Comparison of ENCODE assay signal across 9 cellular contexts in the genomic region with DNA sequence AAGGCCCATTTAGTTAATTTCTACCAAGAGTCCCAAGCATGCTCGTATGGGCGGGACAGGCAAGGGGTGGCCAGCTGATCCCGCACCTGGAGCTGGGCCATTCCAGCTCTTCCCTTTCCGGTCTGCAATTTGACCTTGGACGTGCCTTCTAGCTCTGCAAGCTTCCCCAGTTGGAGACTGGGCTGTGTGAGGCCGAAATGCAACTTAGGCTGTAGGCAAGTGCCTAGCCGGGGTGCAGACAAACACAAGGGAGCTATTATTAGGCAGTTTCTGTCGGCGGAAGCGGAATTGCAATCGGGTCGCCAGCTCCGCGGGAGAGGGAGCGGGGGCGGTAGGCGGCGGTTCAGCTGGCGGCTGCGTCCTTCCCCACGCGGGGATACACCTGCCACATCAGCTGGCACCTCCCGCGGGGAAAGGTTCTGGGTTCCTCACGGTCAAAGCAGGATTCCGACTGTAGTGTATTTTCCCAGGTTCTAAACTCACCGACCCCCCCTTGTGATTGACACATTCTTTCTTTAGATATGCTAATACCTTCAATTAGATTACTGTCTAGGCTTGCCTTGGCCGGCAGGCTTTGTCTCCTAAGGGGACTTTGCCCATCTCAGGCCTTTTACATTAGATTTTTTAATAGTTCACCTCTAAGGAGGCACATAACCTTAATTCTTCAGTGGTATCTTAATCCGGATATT. TPM values are rescaled to one million over a fixed set of nuclear protein-coding genes. Genes with fewer than 3 reads are reported as not detected.
DNase-seq lines count a peak whose midpoint lies in the region; ATAC-seq, FAIRE-seq and TF ChIP-seq lines count a peak whose summit lies in the region.
"Had no signal": no experiment of that assay in that cellular context is flagged by ENCODE, and none has a peak within 500 bp of the region (broad histone marks: within the 10 kb centered on the region; RNA-seq: fewer than 3 reads in every experiment).

No MANE protein-coding gene starts in this region.

- TF ChIP-seq CTCF in WTC11 (IDR thresholded peaks at IDR 0.05) = no peak
- TF ChIP-seq CTCF in progenitor cell of endocrine pancreas (IDR thresholded peaks at IDR 0.05; ENCODE audit: unreplicated experiment) = no peak

- H3K27me3 Mint-ChIP-seq in WTC11 (ENCODE audit: low read depth) (no peaks in the 10 kb centered on the region), progenitor cell of endocrine pancreas (peaks cover 16% of the 10 kb centered on the region)

- H3K27me3 ChIP-seq in right cardiac atrium (ENCODE audit: control insufficient read depth, insufficient read depth) = no peaks in the 10 kb centered on the region

- no peaks in the 10 kb centered on the region for H3K4me1 ChIP-seq in right cardiac atrium (ENCODE audit: control insufficient read depth, insufficient read depth, low read length)

- intact Hi-C loops in right cardiac atrium (cut with DNase I) = loop anchor here in 2 of 4 donors (10.0 kb wide), 1 partner anchor 53 kb away; no protein-coding TSS in a partner anchor

- CTCF ChIA-PET in WTC11 (lab: Charles Lee) = interaction anchor here (1.0 to 2.6 kb wide), 8 partner anchors 9 to 223 kb away, joined by 3 to 19 read pairs (median 5); a partner anchor contains a TSS

- no peaks in the 10 kb centered on the region for H3K9me3 ChIP-seq in right cardiac atrium (ENCODE audit: control insufficient read depth, low read length)

- POLR2A ChIA-PET in WTC11 (lab: Charles Lee) = interaction anchor here (0.7 to 2.7 kb wide), 11 partner anchors 9 to 177 kb away, joined by 3 to 45 read pairs (median 7); a partner anchor contains a TSS

- H3K4me1 Mint-ChIP-seq in WTC11 (peaks cover 91% of the 10 kb centered on the region), progenitor cell of endocrine pancreas (ENCODE audit: low read depth) (peaks cover 24% of the 10 kb centered on the region)

- no peak for DNase-seq in GM12891 (ENCODE audit: insufficient read length, low spot score)
- DNase-seq in WTC11 (ENCODE audit: low spot score) = peak; percentile 96
- DNase-seq in right cardiac atrium = peak; percentile 27 to 76 (median 74)
- no peak for DNase-seq in progenitor cell of endocrine pancreas (ENCODE audit: low spot score, unreplicated experiment)
- no peak for DNase-seq in DMS79 (lab: John Stamatoyannopoulos, UW)
- no peak for DNase-seq in DMS79 treated with DMSO at 0.1 percent for 48 hours (lab: John Stamatoyannopoulos, UW)
- DNase-seq in activated CD8-positive, alpha-beta memory T cell treated with anti-CD3 and anti-CD28 coated beads, Interleukin-2, amount 50 U/mL, for 48 hours = no peak
- DNase-seq: NCI-H187 had no signal

- H3K4me3 Mint-ChIP-seq in WTC11 (peak overlapping the region; percentile 56), progenitor cell of endocrine pancreas (ENCODE audit: low read depth) (peak overlapping the region; percentile 73)

- peak overlapping the region; percentile 49 for H3K27ac ChIP-seq in right cardiac atrium (ENCODE audit: low read length)

- no peaks in the 10 kb centered on the region; the same call in 1 of the 2 replicates for H3K9me3 Mint-ChIP-seq in WTC11
- no peaks in the 10 kb centered on the region for H3K9me3 Mint-ChIP-seq in progenitor cell of endocrine pancreas (ENCODE audit: low read depth)

- peak; percentile 81 for FAIRE-seq in GM12891 (lab: Jason Lieb, UNC)

- no peak for TF ChIP-seq POLR2A in GM12891 (IDR thresholded peaks at IDR 0.05; ENCODE audit: low read depth, low read length)

- 21% methylated on average over 29 of the region's 29 CpGs for WGBS in right cardiac atrium

- ATAC-seq in WTC11 (peak; percentile 72), right cardiac atrium (peak; percentile 50 to 64), GM18867 (IDR thresholded peaks at IDR 0.05; ENCODE audit: unreplicated experiment) (no peak)

- H3K27ac Mint-ChIP-seq in WTC11 = peak overlapping the region; percentile 99
- H3K27ac Mint-ChIP-seq in progenitor cell of endocrine pancreas = peak overlapping the region; percentile 90

- peak overlapping the region; percentile 47 for H3K4me3 ChIP-seq in right cardiac atrium (ENCODE audit: low read length)

- H3K36me3 Mint-ChIP-seq in WTC11 (no peaks in the 10 kb centered on the region), progenitor cell of endocrine pancreas (ENCODE audit: insufficient read depth) (no peaks in the 10 kb centered on the region)

TF ChIP-seq in GM12891, 5 proteins besides CTCF, POLR2A, EP300 and RAD21:
- TF ChIP-seq PAX5 (IDR thresholded peaks at IDR 0.05; ENCODE audit: insufficient read depth, low read length, severe bottlenecking) = no peak
- no peak for TF ChIP-seq POU2F2 (IDR thresholded peaks at IDR 0.05; ENCODE audit: low read depth, low read length)

TF ChIP-seq in WTC11, 78 proteins besides CTCF, POLR2A, EP300 and RAD21 (continues in another document):
- TF ChIP-seq, protein P1, sequence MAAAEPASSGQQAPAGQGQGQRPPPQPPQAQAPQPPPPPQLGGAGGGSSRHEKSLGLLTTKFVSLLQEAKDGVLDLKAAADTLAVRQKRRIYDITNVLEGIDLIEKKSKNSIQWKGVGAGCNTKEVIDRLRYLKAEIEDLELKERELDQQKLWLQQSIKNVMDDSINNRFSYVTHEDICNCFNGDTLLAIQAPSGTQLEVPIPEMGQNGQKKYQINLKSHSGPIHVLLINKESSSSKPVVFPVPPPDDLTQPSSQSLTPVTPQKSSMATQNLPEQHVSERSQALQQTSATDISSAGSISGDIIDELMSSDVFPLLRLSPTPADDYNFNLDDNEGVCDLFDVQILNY (CRISPR knock-in tag; IDR thresholded peaks at IDR 0.05) = peak; percentile 57; the same call in 1 of the 2 replicates
- TF ChIP-seq, protein P2, sequence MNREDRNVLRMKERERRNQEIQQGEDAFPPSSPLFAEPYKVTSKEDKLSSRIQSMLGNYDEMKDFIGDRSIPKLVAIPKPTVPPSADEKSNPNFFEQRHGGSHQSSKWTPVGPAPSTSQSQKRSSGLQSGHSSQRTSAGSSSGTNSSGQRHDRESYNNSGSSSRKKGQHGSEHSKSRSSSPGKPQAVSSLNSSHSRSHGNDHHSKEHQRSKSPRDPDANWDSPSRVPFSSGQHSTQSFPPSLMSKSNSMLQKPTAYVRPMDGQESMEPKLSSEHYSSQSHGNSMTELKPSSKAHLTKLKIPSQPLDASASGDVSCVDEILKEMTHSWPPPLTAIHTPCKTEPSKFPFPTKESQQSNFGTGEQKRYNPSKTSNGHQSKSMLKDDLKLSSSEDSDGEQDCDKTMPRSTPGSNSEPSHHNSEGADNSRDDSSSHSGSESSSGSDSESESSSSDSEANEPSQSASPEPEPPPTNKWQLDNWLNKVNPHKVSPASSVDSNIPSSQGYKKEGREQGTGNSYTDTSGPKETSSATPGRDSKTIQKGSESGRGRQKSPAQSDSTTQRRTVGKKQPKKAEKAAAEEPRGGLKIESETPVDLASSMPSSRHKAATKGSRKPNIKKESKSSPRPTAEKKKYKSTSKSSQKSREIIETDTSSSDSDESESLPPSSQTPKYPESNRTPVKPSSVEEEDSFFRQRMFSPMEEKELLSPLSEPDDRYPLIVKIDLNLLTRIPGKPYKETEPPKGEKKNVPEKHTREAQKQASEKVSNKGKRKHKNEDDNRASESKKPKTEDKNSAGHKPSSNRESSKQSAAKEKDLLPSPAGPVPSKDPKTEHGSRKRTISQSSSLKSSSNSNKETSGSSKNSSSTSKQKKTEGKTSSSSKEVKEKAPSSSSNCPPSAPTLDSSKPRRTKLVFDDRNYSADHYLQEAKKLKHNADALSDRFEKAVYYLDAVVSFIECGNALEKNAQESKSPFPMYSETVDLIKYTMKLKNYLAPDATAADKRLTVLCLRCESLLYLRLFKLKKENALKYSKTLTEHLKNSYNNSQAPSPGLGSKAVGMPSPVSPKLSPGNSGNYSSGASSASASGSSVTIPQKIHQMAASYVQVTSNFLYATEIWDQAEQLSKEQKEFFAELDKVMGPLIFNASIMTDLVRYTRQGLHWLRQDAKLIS (CRISPR knock-in tag; IDR thresholded peaks at IDR 0.05; ENCODE audit: borderline replicate concordance) = peak; percentile 93; the same call in 1 of the 2 replicates
- TF ChIP-seq, protein P3, sequence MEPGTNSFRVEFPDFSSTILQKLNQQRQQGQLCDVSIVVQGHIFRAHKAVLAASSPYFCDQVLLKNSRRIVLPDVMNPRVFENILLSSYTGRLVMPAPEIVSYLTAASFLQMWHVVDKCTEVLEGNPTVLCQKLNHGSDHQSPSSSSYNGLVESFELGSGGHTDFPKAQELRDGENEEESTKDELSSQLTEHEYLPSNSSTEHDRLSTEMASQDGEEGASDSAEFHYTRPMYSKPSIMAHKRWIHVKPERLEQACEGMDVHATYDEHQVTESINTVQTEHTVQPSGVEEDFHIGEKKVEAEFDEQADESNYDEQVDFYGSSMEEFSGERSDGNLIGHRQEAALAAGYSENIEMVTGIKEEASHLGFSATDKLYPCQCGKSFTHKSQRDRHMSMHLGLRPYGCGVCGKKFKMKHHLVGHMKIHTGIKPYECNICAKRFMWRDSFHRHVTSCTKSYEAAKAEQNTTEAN (CRISPR knock-in tag; IDR thresholded peaks at IDR 0.05) = peak; percentile 83
- TF ChIP-seq FOXJ3 (CRISPR knock-in tag; IDR thresholded peaks at IDR 0.05; ENCODE audit: borderline replicate concordance) (no peak), FOXP1 (CRISPR knock-in tag; IDR thresholded peaks at IDR 0.05; ENCODE audit: borderline replicate concordance) (peak; percentile 79; the same call in 1 of the 2 replicates), TEAD4 (CRISPR knock-in tag; IDR thresholded peaks at IDR 0.05) (no peak; the same call in 1 of the 2 replicates), ZNF423 (CRISPR knock-in tag; IDR thresholded peaks at IDR 0.05) (peak; percentile 82)
- TF ChIP-seq, protein P4, sequence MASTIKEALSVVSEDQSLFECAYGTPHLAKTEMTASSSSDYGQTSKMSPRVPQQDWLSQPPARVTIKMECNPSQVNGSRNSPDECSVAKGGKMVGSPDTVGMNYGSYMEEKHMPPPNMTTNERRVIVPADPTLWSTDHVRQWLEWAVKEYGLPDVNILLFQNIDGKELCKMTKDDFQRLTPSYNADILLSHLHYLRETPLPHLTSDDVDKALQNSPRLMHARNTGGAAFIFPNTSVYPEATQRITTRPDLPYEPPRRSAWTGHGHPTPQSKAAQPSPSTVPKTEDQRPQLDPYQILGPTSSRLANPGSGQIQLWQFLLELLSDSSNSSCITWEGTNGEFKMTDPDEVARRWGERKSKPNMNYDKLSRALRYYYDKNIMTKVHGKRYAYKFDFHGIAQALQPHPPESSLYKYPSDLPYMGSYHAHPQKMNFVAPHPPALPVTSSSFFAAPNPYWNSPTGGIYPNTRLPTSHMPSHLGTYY (CRISPR knock-in tag; IDR thresholded peaks at IDR 0.05) = 0 out of 2 replicates have a peak, but pooled peaks have one; percentile 15

RNA-seq across cellular contexts. Expression of a gene that starts 17.1 kb away (rescaled TPM):
- polyA plus RNA-seq in GM12891 (2012; ENCODE audit: low read depth, missing spikeins) = 2.1 TPM
- total RNA-seq in WTC11 (2021) (171 to 185 TPM (median 181 TPM) in 3 replicates), right cardiac atrium (10 to 100 TPM; 70.5 to 87.9 (median 75.9) TPM), progenitor cell of endocrine pancreas (184 and 190 TPM in 2 replicates)
- 21.1 TPM for polyA plus RNA-seq in right cardiac atrium

Comparison
In these comparisons a context has a peak if more than half of its experiments do, and no peak if none do; other contexts are left out.
1. DNase-seq: peak in WTC11 (single experiment) and right cardiac atrium (3 of 3); none in GM12891 (single experiment), progenitor cell of endocrine pancreas (single experiment), DMS79 (single experiment), DMS79 treated with DMSO at 0.1 percent for 48 hours (single experiment) and activated CD8-positive, alpha-beta memory T cell treated with anti-CD3 and anti-CD28 coated beads, Interleukin-2, amount 50 U/mL, for 48 hours (single experiment).